In the genomic region with DNA sequence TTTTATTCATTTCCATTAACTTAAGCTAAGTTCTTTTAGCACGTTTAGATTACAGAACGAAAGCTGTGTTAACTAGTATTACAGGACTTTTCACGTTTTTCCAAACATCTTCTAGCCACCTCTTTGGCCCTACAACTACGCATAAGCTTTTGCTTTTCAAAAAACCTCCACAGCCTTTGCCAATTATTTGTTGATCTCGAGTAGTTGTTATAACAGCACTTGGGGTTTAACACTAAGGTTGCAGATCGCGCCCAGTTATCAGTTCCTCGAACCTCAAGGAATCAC, we compare ENCODE assay signal across 8 cellular contexts. TPM values are rescaled to one million over a fixed set of nuclear protein-coding genes. Genes with fewer than 3 reads are reported as not detected.
DNase-seq lines count a peak whose midpoint lies in the region; TF ChIP-seq lines count a peak whose summit lies in the region.

No MANE protein-coding gene starts in this region.

- intact Hi-C loops in PC-9 (cut with micrococcal nuclease; ENCODE audit: unreplicated experiment): loop anchor here (1.0 to 2.0 kb wide), 3 partner anchors 31 to 131 kb away; a partner anchor contains a TSS

- H3K27me3 ChIP-seq in PC-9 (ENCODE audit: insufficient read depth, low read depth) (no peaks in the 10 kb centered on the region), parathyroid adenoma (ENCODE audit: control insufficient read depth, insufficient read depth, low read length) (no peaks in the 10 kb centered on the region)

- H3K9me3 ChIP-seq in PC-9 (ENCODE audit: insufficient read depth, low read depth) (no peaks in the 10 kb centered on the region), parathyroid adenoma (ENCODE audit: control insufficient read depth, low read length) (no peaks in the 10 kb centered on the region)

- no peak for DNase-seq in PC-9
- no peak for DNase-seq in fibroblast of mammary gland (ENCODE audit: low read depth)
- no peak for DNase-seq in AML-193 (lab: John Stamatoyannopoulos, UW)
- no peak for DNase-seq in NCI-H1092 (lab: John Stamatoyannopoulos, UW)
- no peak for DNase-seq in type B pancreatic cell (ENCODE audit: extremely low spot score, unreplicated experiment)
- no peak for DNase-seq in glomerular visceral epithelial cell (ENCODE audit: extremely low spot score)

- H3K79me2 ChIP-seq in PC-9 (ENCODE audit: low read depth): peaks cover 42% of the 10 kb centered on the region
- peaks cover 31% of the 10 kb centered on the region for H3K79me2 ChIP-seq in parathyroid adenoma

- TF ChIP-seq CTCF in C4-2B (conservative IDR thresholded peaks at IDR 0.05): no peak
- TF ChIP-seq CTCF in PC-9 (conservative IDR thresholded peaks at IDR 0.05): no peak
- no peak for TF ChIP-seq CTCF in fibroblast of mammary gland (conservative IDR thresholded peaks at IDR 0.05; ENCODE audit: control insufficient read depth, insufficient read depth, low read depth, low read length)
- no peak for TF ChIP-seq CTCF in parathyroid adenoma (IDR thresholded peaks at IDR 0.05)
- TF ChIP-seq CTCF in type B pancreatic cell (conservative IDR thresholded peaks at IDR 0.05): no peak

- H3K36me3 Mint-ChIP-seq in type B pancreatic cell: peaks cover 13% of the 10 kb centered on the region

- peaks cover 16% of the 10 kb centered on the region for H3K36me3 ChIP-seq in PC-9 (ENCODE audit: low read depth)
- H3K36me3 ChIP-seq in parathyroid adenoma (ENCODE audit: control insufficient read depth, insufficient read depth, low read length): no peaks in the 10 kb centered on the region

- CTCF ChIA-PET in PC-9 (lab: Charles Lee): no interaction called here

- H3K4me2 ChIP-seq in PC-9 (peak overlapping the region; percentile 88), parathyroid adenoma (ENCODE audit: low read length) (peak overlapping the region; percentile 94)

- H3K9me2 ChIP-seq in PC-9 (ENCODE audit: insufficient read depth): no peaks in the 10 kb centered on the region

- BruUV-seq in PC-9 (replicated peaks; lab: Mats Ljungman, UMichigan): TSS peak; percentile 90

- H3K9me3 Mint-ChIP-seq in type B pancreatic cell: no peaks in the 10 kb centered on the region

- H2AFZ ChIP-seq in PC-9 (peak overlapping the region; percentile 89), parathyroid adenoma (peak overlapping the region; percentile 93)

- H3K4me1 ChIP-seq in PC-9 (replicated peaks; ENCODE audit: insufficient read depth) (peaks cover 21% of the 10 kb centered on the region), parathyroid adenoma (peaks cover 8% of the 10 kb centered on the region)

- no peak overlapping the region for H3K4me3 Mint-ChIP-seq in type B pancreatic cell

- peak overlapping the region; percentile 86 for H3K27ac ChIP-seq in C4-2B
- H3K27ac ChIP-seq in PC-9: peak overlapping the region; percentile 91
- H3K27ac ChIP-seq in parathyroid adenoma: peak overlapping the region; percentile 92

- H3K4me3 ChIP-seq in PC-9 (peak overlapping the region; percentile 99), fibroblast of mammary gland (ENCODE audit: control insufficient read depth, low read depth, low read length) (peak overlapping the region; percentile 91), parathyroid adenoma (ENCODE audit: low read depth, low read length) (peak overlapping the region; percentile 90)

- H3F3A ChIP-seq in PC-9 (ENCODE audit: insufficient read depth, low read depth): peaks cover 4% of the 10 kb centered on the region

- peaks cover 13% of the 10 kb centered on the region for H3K4me1 Mint-ChIP-seq in type B pancreatic cell (ENCODE audit: unreplicated experiment)

- H3K9ac ChIP-seq in parathyroid adenoma: no peak overlapping the region

- H3K27me3 Mint-ChIP-seq in type B pancreatic cell: no peaks in the 10 kb centered on the region

- no peak overlapping the region for H3K27ac Mint-ChIP-seq in type B pancreatic cell

- peaks cover 40% of the 10 kb centered on the region for H4K20me1 ChIP-seq in PC-9 (ENCODE audit: insufficient read depth)

- POLR2A ChIA-PET in PC-9 (lab: Charles Lee; ENCODE audit: unreplicated experiment): interaction anchor here (0.6 to 1.1 kb wide), 4 partner anchors 31 to 399 kb away, joined by 3 to 6 read pairs (median 4); a partner anchor contains a TSS

RNA-seq across cellular contexts. Expression of a gene that starts 0.5 kb away (rescaled TPM):
- 59.2 and 68.9 TPM in 2 replicates for total RNA-seq in PC-9 (2021)
- 77.9 and 94.6 TPM in 2 replicates for total RNA-seq in type B pancreatic cell (ENCODE audit: low replicate concordance)

RNA-seq across cellular contexts. Expression of a gene that starts 31.0 kb away (rescaled TPM):
- total RNA-seq in PC-9 (2021): 8.8 and 9.0 TPM in 2 replicates
- total RNA-seq in type B pancreatic cell (ENCODE audit: low replicate concordance): 18.6 and 19.7 TPM in 2 replicates
